8 cellular contexts compared by ENCODE assay signal in the genomic region with DNA sequence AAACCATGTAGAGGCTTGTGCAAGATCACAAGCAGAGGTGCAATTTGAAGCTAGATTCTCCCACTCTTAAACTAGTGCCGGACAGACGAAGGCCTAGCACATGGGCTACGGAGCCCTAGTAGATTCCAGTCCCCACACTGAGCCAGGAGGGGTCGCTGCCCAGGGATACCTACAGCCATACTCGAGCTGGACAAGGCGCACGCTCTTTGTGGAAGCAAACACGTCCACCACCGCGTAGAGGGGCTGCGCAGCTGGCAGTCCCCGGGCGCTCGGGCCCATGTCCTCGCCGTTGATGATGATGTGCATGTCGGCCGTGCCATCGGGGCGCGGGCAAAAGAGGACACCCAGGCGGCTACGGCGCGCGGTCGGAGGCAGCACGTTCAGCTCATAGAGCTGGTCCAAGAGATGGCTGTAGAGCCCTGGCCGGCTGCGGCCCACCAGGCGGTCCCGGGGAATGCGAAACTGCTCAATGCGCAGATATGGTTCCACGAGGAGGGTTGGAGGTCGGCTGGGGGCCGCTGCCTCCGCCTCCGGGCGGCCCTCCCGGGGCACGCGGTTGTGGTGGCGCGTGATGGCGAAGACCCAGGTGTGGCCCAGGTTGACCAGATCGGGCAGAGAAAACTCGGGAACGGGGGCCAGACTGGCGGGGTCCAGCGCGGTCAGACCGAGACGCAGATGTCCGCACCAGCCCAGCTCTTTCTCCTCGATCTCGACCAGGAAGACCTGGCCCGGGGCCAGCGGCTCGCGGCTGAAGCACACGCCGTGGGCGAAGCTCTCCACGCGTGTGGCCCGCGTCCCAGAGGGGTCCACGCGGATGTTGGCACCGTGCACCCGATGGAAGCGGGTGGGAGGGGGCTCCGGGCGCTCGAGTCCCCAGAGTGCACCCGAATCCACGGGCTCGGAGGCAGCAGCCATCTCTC. TPM values are rescaled to one million over a fixed set of nuclear protein-coding genes. Genes with fewer than 3 reads are reported as not detected.
DNase-seq lines count a peak whose midpoint lies in the region; FAIRE-seq and TF ChIP-seq lines count a peak whose summit lies in the region.

No MANE protein-coding gene starts in this region.

- H3K36me3 Mint-ChIP-seq in HFFc6 (ENCODE audit: low read depth): no peaks in the 10 kb centered on the region; the same call in 1 of the 2 replicates
- peaks cover 11% of the 10 kb centered on the region for H3K36me3 Mint-ChIP-seq in stimulated activated naive CD8-positive, alpha-beta T cell treated with anti-CD3 and anti-CD28 coated beads, Interleukin-15, Interleukin-2, amounts not matched to agents 100 ng/mL and 50 ng/mL, for 24 hours (ENCODE audit: low read depth)

- H3K4me3 Mint-ChIP-seq in HFFc6: peak overlapping the region; percentile 93
- peak overlapping the region; percentile 89 for H3K4me3 Mint-ChIP-seq in stimulated activated naive CD8-positive, alpha-beta T cell treated with anti-CD3 and anti-CD28 coated beads, Interleukin-15, Interleukin-2, amounts not matched to agents 100 ng/mL and 50 ng/mL, for 24 hours

- no peaks in the 10 kb centered on the region for H3K27me3 ChIP-seq in esophagus squamous epithelium
- no peaks in the 10 kb centered on the region for H3K27me3 ChIP-seq in mucosa of rectum (ENCODE audit: control insufficient read depth in 2 of 2, insufficient read depth in 2 of 2, low read length in 2 of 2)

- H3K9me3 Mint-ChIP-seq in HFFc6: no peaks in the 10 kb centered on the region
- H3K9me3 Mint-ChIP-seq in stimulated activated naive CD8-positive, alpha-beta T cell treated with anti-CD3 and anti-CD28 coated beads, Interleukin-15, Interleukin-2, amounts not matched to agents 100 ng/mL and 50 ng/mL, for 24 hours: no peaks in the 10 kb centered on the region

- DNase-seq in DMS53 (lab: John Stamatoyannopoulos, UW) (peak; percentile 93), HFFc6 (peak; percentile 46), NCI-H510A (lab: John Stamatoyannopoulos, UW) (peak; percentile 46), esophagus squamous epithelium (lab: John Stamatoyannopoulos, UW) (no peak), RCC 7860 (ENCODE audit: low spot score) (no peak)
- DNase-seq in activated T-cell treated with anti-CD3 and anti-CD28 coated beads, Interleukin-2, amount 50 U/mL, for 1 hour: peak; percentile 56

- no peaks in the 10 kb centered on the region for H3K9me3 ChIP-seq in esophagus squamous epithelium
- no peaks in the 10 kb centered on the region for H3K9me3 ChIP-seq in mucosa of rectum (ENCODE audit: control insufficient read depth in 2 of 2, low read length in 2 of 2)

- intact Hi-C loops in esophagus squamous epithelium (cut with DNase I): loop anchor here (10.0 kb wide), 1 partner anchor 54 kb away; no protein-coding TSS in a partner anchor

- peaks cover 3 to 64% (median 5%) of the 10 kb centered on the region in 3 donors for H3K36me3 ChIP-seq in esophagus squamous epithelium
- H3K36me3 ChIP-seq in mucosa of rectum (ENCODE audit: control insufficient read depth in 2 of 2, insufficient read depth in 2 of 2, low read length in 2 of 2): peaks cover 14 to 45% of the 10 kb centered on the region in 2 donors

- no peak for TF ChIP-seq POLR2A in esophagus squamous epithelium (IDR thresholded peaks at IDR 0.05)

- peak overlapping the region; percentile 88 for H3K27ac Mint-ChIP-seq in HFFc6
- H3K27ac Mint-ChIP-seq in stimulated activated naive CD8-positive, alpha-beta T cell treated with anti-CD3 and anti-CD28 coated beads, Interleukin-15, Interleukin-2, amounts not matched to agents 100 ng/mL and 50 ng/mL, for 24 hours: peak overlapping the region; percentile 94

- H3K4me1 Mint-ChIP-seq in HFFc6 (ENCODE audit: low read depth): peaks cover 31% of the 10 kb centered on the region
- peaks cover 47% of the 10 kb centered on the region for H3K4me1 Mint-ChIP-seq in stimulated activated naive CD8-positive, alpha-beta T cell treated with anti-CD3 and anti-CD28 coated beads, Interleukin-15, Interleukin-2, amounts not matched to agents 100 ng/mL and 50 ng/mL, for 24 hours (ENCODE audit: low read depth)

- TF ChIP-seq CTCF in HFFc6 (IDR thresholded peaks at IDR 0.05): peak; percentile 71
- peak in 5 of 6 experiments; percentile 30 to 48 (median 47) for TF ChIP-seq CTCF in esophagus squamous epithelium (IDR thresholded peaks at IDR 0.05)

- H3K27ac ChIP-seq in esophagus squamous epithelium (peak overlapping the region; percentile 73 to 91 (median 88)), mucosa of rectum (ENCODE audit: low read depth in 2 of 2, low read length in 2 of 2) (peak overlapping the region; percentile 65 to 80)

- H3K4me3 ChIP-seq in esophagus squamous epithelium: peak overlapping the region; percentile 54 to 92 (median 82)
- H3K4me3 ChIP-seq in mucosa of rectum (ENCODE audit: low read length in 2 of 2): peak overlapping the region; percentile 80 to 82

- FAIRE-seq in RCC 7860 (lab: Jason Lieb, UNC): no peak

- H3K27me3 Mint-ChIP-seq in HFFc6 (ENCODE audit: insufficient read depth): peaks cover 5% of the 10 kb centered on the region
- no peaks in the 10 kb centered on the region for H3K27me3 Mint-ChIP-seq in stimulated activated naive CD8-positive, alpha-beta T cell treated with anti-CD3 and anti-CD28 coated beads, Interleukin-15, Interleukin-2, amounts not matched to agents 100 ng/mL and 50 ng/mL, for 24 hours

- peak overlapping the region; percentile 76 to 80 for H3K9ac ChIP-seq in mucosa of rectum (ENCODE audit: low read depth in 1 of 2, low read length in 2 of 2)

- H3K4me1 ChIP-seq in esophagus squamous epithelium (peaks cover 23 to 54% (median 23%) of the 10 kb centered on the region in 3 donors), mucosa of rectum (ENCODE audit: control insufficient read depth in 2 of 2, insufficient read depth in 2 of 2, low read length in 2 of 2) (peaks cover 30 to 31% of the 10 kb centered on the region in 2 donors)

- 4 to 25% methylated on average over 3 to 10 of the region's 79 CpGs for WGBS in esophagus squamous epithelium, 2 donors

RNA-seq across cellular contexts. Expression of gene NEURL2, which starts 0.7 kb away (rescaled TPM):
- total RNA-seq in HFFc6 (2021; fragmentation: NEBNext Ultra II Directional; extraction: Animal tissue kit (Norgen Biotek cat#: 25700)): 1 to 10 TPM; 1.5 to 2.3 (median 1.9) TPM
- total RNA-seq in esophagus squamous epithelium: 1 to 10 TPM; 4.1 to 6.5 (median 5.5) TPM

RNA-seq across cellular contexts. Expression of gene CTSA, which starts 0.8 kb away (rescaled TPM):
- total RNA-seq in HFFc6 (2021; fragmentation: NEBNext Ultra II Directional; extraction: Animal tissue kit (Norgen Biotek cat#: 25700)): 100 to 1,000 TPM; 133 to 176 (median 155) TPM
- 10 to 100 TPM; 44.5 to 74.8 (median 56.8) TPM for total RNA-seq in esophagus squamous epithelium

RNA-seq across cellular contexts. Expression of gene SPATA25, which starts 2.9 kb away (rescaled TPM):
- total RNA-seq in HFFc6 (2021; fragmentation: NEBNext Ultra II Directional; extraction: Animal tissue kit (Norgen Biotek cat#: 25700)): under 1 TPM; 0.35 to 0.74 (median 0.47) TPM
- 1 to 10 TPM in 2 of 4 donors, not detected in 2; 1.1 to 1.3 TPM for total RNA-seq in esophagus squamous epithelium

RNA-seq across cellular contexts. Expression of gene ZSWIM1, which starts 9.3 kb away (rescaled TPM):
- 10 to 100 TPM in 4 of 6 experiments, 1 to 10 TPM in 2; 9.8 to 11.7 (median 10.3) TPM for total RNA-seq in HFFc6 (2021; fragmentation: NEBNext Ultra II Directional; extraction: Animal tissue kit (Norgen Biotek cat#: 25700))
- total RNA-seq in esophagus squamous epithelium: 1 to 10 TPM; 6.6 to 8.8 (median 7.6) TPM

RNA-seq across cellular contexts. Expression of gene PLTP, which starts 21.6 kb away (rescaled TPM):
- total RNA-seq in HFFc6 (2021; fragmentation: NEBNext Ultra II Directional; extraction: Animal tissue kit (Norgen Biotek cat#: 25700)): 10 to 100 TPM in 5 of 6 experiments, 1 to 10 TPM in 1; 8.3 to 13.6 (median 11.1) TPM
- 100 to 1,000 TPM in 2 of 4 donors, 10 to 100 TPM in 1, 1 to 10 TPM in 1; 5.9 to 248 (median 92.6) TPM for total RNA-seq in esophagus squamous epithelium

Comparison
In these comparisons a context has a peak if more than half of its experiments do, and no peak if none do; other contexts are left out.
1. DNase-seq: peak in DMS53 (single experiment), HFFc6 (single experiment), NCI-H510A (single experiment) and activated T-cell treated with anti-CD3 and anti-CD28 coated beads, Interleukin-2, amount 50 U/mL, for 1 hour (single experiment); none in esophagus squamous epithelium (single experiment) and RCC 7860 (single experiment).